13 cellular contexts compared by ENCODE assay signal in the genomic region with DNA sequence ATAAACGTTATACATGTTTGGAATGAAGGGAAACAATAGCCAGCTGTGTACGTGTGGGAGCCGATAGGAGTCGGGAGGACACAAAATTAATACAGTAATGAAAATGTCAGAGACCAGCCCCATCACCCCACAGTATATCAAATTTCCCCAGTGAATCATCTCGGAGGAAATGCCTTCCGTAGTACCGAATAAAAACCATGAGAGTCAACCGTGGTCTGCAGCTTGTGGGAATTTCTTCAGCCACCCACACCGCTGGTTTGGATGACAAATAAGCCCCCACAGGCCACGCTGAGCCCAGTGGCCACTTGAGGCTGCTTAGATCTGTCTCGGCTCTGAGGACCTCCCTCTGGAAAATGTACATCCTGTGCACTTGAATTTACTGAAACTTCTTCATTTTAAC.
A peak's percentile ranks its signal among the peaks of the same experiment; 100 is the strongest.
DNase-seq lines count a peak whose midpoint lies in the region; ATAC-seq, FAIRE-seq and TF ChIP-seq lines count a peak whose summit lies in the region.
"Had no signal": no experiment of that assay in that cellular context is flagged by ENCODE, and none has a peak within 500 bp of the region (broad histone marks: within the 10 kb centered on the region; RNA-seq: fewer than 3 reads in every experiment).

No MANE protein-coding gene starts in this region.

- H3K4me1 ChIP-seq in mucosa of descending colon (ENCODE audit: low read depth): no peaks in the 10 kb centered on the region

- H3K4me3 ChIP-seq in cardiac fibroblast (replicated peaks in 1 of 2; ENCODE audit: low read depth in 2 of 2, low read length in 2 of 2): no peak overlapping the region
- no peak overlapping the region for H3K4me3 ChIP-seq in mucosa of descending colon

- FAIRE-seq in HTR-8/SVneo (lab: Jason Lieb, UNC): peak; percentile 83
- FAIRE-seq in urothelium cell line (lab: Jason Lieb, UNC): peak; percentile 69

- ATAC-seq in mucosa of descending colon (peak; percentile 24), GM18519 (IDR thresholded peaks at IDR 0.05; ENCODE audit: low FRiP score, unreplicated experiment) (no peak)
- ATAC-seq: activated naive CD4-positive, alpha-beta T cell treated with anti-CD3 and anti-CD28 coated beads, Interleukin-2, amount 50 U/mL, for 72 hours; left lobe of liver had no signal

- no peaks in the 10 kb centered on the region for H3K9me3 ChIP-seq in mucosa of descending colon

- intact Hi-C loops in mucosa of descending colon (cut with DNase I, micrococcal nuclease): no loop called here

- H3K36me3 ChIP-seq in mucosa of descending colon (ENCODE audit: low read depth): no peaks in the 10 kb centered on the region

- DNase-seq in HTR-8/SVneo (ENCODE audit: insufficient read length, low spot score): peak; percentile 76
- DNase-seq in cardiac fibroblast (ENCODE audit: low read depth in 2 of 2): peak; percentile 96 to 99
- no peak for DNase-seq in mucosa of descending colon
- peak; percentile 81 for DNase-seq in urothelium cell line (ENCODE audit: low spot score)
- DNase-seq in SHP77 (lab: John Stamatoyannopoulos, UW): no peak
- no peak for DNase-seq in SIG-M5 treated with dmso at 0.1 percent for 504 hours (lab: John Stamatoyannopoulos, UW; ENCODE audit: unreplicated experiment)
- DNase-seq: activated CD4-positive, alpha-beta T cell treated with anti-CD3 and anti-CD28 coated beads, Interleukin-2, amount 10 ng/mL, durations not matched to agents 7 days and 5 days; NCI-H2171; SIG-M5; stimulated activated CD4-positive, alpha-beta T cell treated with anti-CD3 and anti-CD28 coated beads, Interleukin-15, amount 100 ng/mL, for 24 hours had no signal

- no peak for TF ChIP-seq CTCF in cardiac fibroblast (IDR thresholded peaks at IDR 0.05; ENCODE audit: low read depth, low read length)
- no peak for TF ChIP-seq CTCF in mucosa of descending colon (IDR thresholded peaks at IDR 0.05)

Comparison
In these comparisons a context has a peak if more than half of its experiments do, and no peak if none do; other contexts are left out.
1. DNase-seq: peak in HTR-8/SVneo (single experiment), cardiac fibroblast (2 of 2) and urothelium cell line (single experiment); none in mucosa of descending colon (0 of 3), SHP77 (0 of 2) and SIG-M5 treated with dmso at 0.1 percent for 504 hours (single experiment).